ENCODE assay signal across 10 cellular contexts in genomic region chrX:41350150-41350975, GRCh38. TPM values are rescaled to one million over a fixed set of nuclear protein-coding genes. Genes with fewer than 3 reads are reported as not detected.
DNase-seq lines count a peak whose midpoint lies in the region; ATAC-seq, FAIRE-seq and TF ChIP-seq lines count a peak whose summit lies in the region.
"Had no signal": no experiment of that assay in that cellular context is flagged by ENCODE, and none has a peak within 500 bp of the region (broad histone marks: within the 10 kb centered on the region; RNA-seq: fewer than 3 reads in every experiment).

No MANE protein-coding gene starts in this region.

- peaks cover 14% of the 10 kb centered on the region for H3K27me3 Mint-ChIP-seq in GM23338 (ENCODE audit: insufficient read depth, low read depth, poor library complexity)

- H3K4me1 ChIP-seq in GM23338 (ENCODE audit: insufficient read depth) (peaks cover 7% of the 10 kb centered on the region; the same call in 1 of the 2 replicates), GM12878 (ENCODE audit: control insufficient read depth, insufficient read depth, low read length) (no peaks in the 10 kb centered on the region), mucosa of descending colon (ENCODE audit: low read depth) (no peaks in the 10 kb centered on the region)

- SMC1A ChIA-PET in GM12878 (lab: Charles Lee; ENCODE audit: uncharacterized antibody, unreplicated experiment) = no interaction called here

- RAD21 ChIA-PET in GM12878 (lab: Charles Lee; ENCODE audit: unreplicated experiment) = no interaction called here

- H3K4me3 Mint-ChIP-seq in GM23338 = no peak overlapping the region

- peaks cover 38% of the 10 kb centered on the region for H3K36me3 ChIP-seq in GM23338 (ENCODE audit: insufficient read depth)
- peaks cover 7 to 23% of the 10 kb centered on the region in 2 experiments for H3K36me3 ChIP-seq in GM12878 (ENCODE audit: control insufficient read depth in 2 of 2, insufficient read depth in 2 of 2, low read length in 1 of 2)
- no peaks in the 10 kb centered on the region for H3K36me3 ChIP-seq in mucosa of descending colon (ENCODE audit: low read depth)

- ATAC-seq in GM23338 = peak; percentile 23
- peak; percentile 44 for ATAC-seq in GM12878
- ATAC-seq in mucosa of descending colon = peak; percentile 28

- H3F3A ChIP-seq in GM23338 (replicated peaks; ENCODE audit: low read depth) = peaks cover 17% of the 10 kb centered on the region; the same call in 1 of the 2 replicates

- H3K79me2 ChIP-seq in GM23338 (replicated peaks; ENCODE audit: insufficient read depth) (0 out of 2 replicates have a peak, but pooled peaks cover 4% of the 10 kb centered on the region), GM12878 (ENCODE audit: control insufficient read depth, insufficient read depth, low read length) (no peaks in the 10 kb centered on the region)

- TF ChIP-seq EP300 in GM12878 (IDR thresholded peaks at IDR 0.05; ENCODE audit: borderline replicate concordance in 1 of 2, control insufficient read depth in 1 of 2, low read depth in 2 of 2, low read length in 2 of 2) = no peak

- no peak for TF ChIP-seq CTCF in GM23338 (conservative IDR thresholded peaks at IDR 0.05; ENCODE audit: low read depth in 2 of 2)
- TF ChIP-seq CTCF in GM12878 (IDR thresholded peaks at IDR 0.05 in 2 of 3, conservative IDR thresholded peaks at IDR 0.05 in 1 of 3; ENCODE audit: control insufficient read depth in 2 of 3, extremely low read depth in 1 of 3, insufficient read depth in 1 of 3, low read depth in 3 of 3, low read length in 3 of 3) = no peak
- TF ChIP-seq CTCF in mucosa of descending colon (IDR thresholded peaks at IDR 0.05) = no peak

- TF ChIP-seq POLR2A in GM12878 (IDR thresholded peaks at IDR 0.05; ENCODE audit: low read depth, low read length) = peak; percentile 74

- H3K27ac Mint-ChIP-seq in GM23338 = no peak overlapping the region

- DNase-seq in DMS53 (lab: John Stamatoyannopoulos, UW) = peak; percentile 55
- no peak for DNase-seq in DMS53 treated with DMSO at 0.1 percent for 48 hours (lab: John Stamatoyannopoulos, UW; ENCODE audit: unreplicated experiment)
- peak; percentile 5 for DNase-seq in GM23338 (ENCODE audit: low spot score)
- no peak for DNase-seq in GM12878 (ENCODE audit: low read depth, low spot score)
- DNase-seq in mucosa of descending colon = no peak
- no peak for DNase-seq in T-helper 9 cell
- DNase-seq in NCI-H446 treated with DMSO at 0.1 percent for 48 hours (lab: John Stamatoyannopoulos, UW) = no peak
- DNase-seq in HUDEP-2 (lab: John Stamatoyannopoulos, UW; ENCODE audit: unreplicated experiment in 76 of 76) = no peak
- DNase-seq: kidney, NCI-H1930 had no signal

- H2AFZ ChIP-seq in GM23338 (no peak overlapping the region), GM12878 (ENCODE audit: control insufficient read depth, low read depth, low read length) (no peak overlapping the region)

- H3K4me1 Mint-ChIP-seq in GM23338 = peaks cover 8% of the 10 kb centered on the region

- H4K20me1 ChIP-seq in GM23338 (replicated peaks; ENCODE audit: insufficient read depth) = 0 out of 2 replicates have a peak, but pooled peaks cover 2% of the 10 kb centered on the region
- H4K20me1 ChIP-seq in GM12878 (ENCODE audit: control insufficient read depth, insufficient read depth) = no peaks in the 10 kb centered on the region

- H3K9ac ChIP-seq in GM12878 (ENCODE audit: control insufficient read depth, insufficient read depth, low read length) = no peak overlapping the region

- H3K4me3 ChIP-seq in GM23338 = no peak overlapping the region
- no peak overlapping the region for H3K4me3 ChIP-seq in GM12878
- no peak overlapping the region for H3K4me3 ChIP-seq in mucosa of descending colon

- WGBS in GM12878 (ENCODE audit: insufficient coverage, insufficient replicate concordance, low lambda C conversion rate, missing lambda C conversion rate) = 80% methylated on average over 6 of the region's 6 CpGs

- no TSS peak for BruUV-seq in GM12878 (replicated peaks; lab: Mats Ljungman, UMichigan)

- in situ Hi-C loops in GM12878 (cut with MboI) = no loop called here

- H3K9me3 ChIP-seq in GM12878 (replicated peaks; ENCODE audit: control insufficient read depth, insufficient read depth, low read length) (no peaks in the 10 kb centered on the region), mucosa of descending colon (no peaks in the 10 kb centered on the region)

- H3K9me3 Mint-ChIP-seq in GM23338 = no peaks in the 10 kb centered on the region; the same call in 2 of the 3 replicates

- no peak for FAIRE-seq in GM12878 (lab: Jason Lieb, UNC)

- CTCF ChIA-PET in GM12878 (lab: Yijun Ruan, JAX) = no interaction called here

- H3K36me3 Mint-ChIP-seq in GM23338 (ENCODE audit: low read depth) = peaks cover 55% of the 10 kb centered on the region

- no peaks in the 10 kb centered on the region for H3K9me2 ChIP-seq in GM23338 (ENCODE audit: insufficient read depth)

- POLR2A ChIA-PET in GM12878 (lab: Charles Lee) = no interaction called here

- H3K27me3 ChIP-seq in GM23338 (ENCODE audit: insufficient read depth) = no peaks in the 10 kb centered on the region
- no peaks in the 10 kb centered on the region for H3K27me3 ChIP-seq in GM12878 (replicated peaks in 1 of 2; ENCODE audit: control insufficient read depth in 2 of 2, insufficient read depth in 2 of 2, low read length in 1 of 2)

- H3K27ac ChIP-seq in GM23338 (ENCODE audit: low read depth) (no peak overlapping the region), GM12878 (ENCODE audit: control insufficient read depth, insufficient read depth) (no peak overlapping the region)

- TF ChIP-seq RAD21 in GM12878 (IDR thresholded peaks at IDR 0.05; ENCODE audit: insufficient read depth, low read depth, low read length) = no peak

- intact Hi-C loops in GM12878 (cut with micrococcal nuclease; ENCODE audit: unreplicated experiment) (no loop called here), mucosa of descending colon (cut with DNase I, micrococcal nuclease) (no loop called here)

- no peak overlapping the region for H3K4me2 ChIP-seq in GM23338
- H3K4me2 ChIP-seq in GM12878 (ENCODE audit: control insufficient read depth, insufficient read depth) = no peak overlapping the region

TF ChIP-seq in GM23338, 12 proteins besides CTCF, POLR2A, EP300 and RAD21 (continues in another document):
- TF ChIP-seq STAT1 (IDR thresholded peaks at IDR 0.05; ENCODE audit: unreplicated experiment) = no peak
- TF ChIP-seq, protein P1, sequence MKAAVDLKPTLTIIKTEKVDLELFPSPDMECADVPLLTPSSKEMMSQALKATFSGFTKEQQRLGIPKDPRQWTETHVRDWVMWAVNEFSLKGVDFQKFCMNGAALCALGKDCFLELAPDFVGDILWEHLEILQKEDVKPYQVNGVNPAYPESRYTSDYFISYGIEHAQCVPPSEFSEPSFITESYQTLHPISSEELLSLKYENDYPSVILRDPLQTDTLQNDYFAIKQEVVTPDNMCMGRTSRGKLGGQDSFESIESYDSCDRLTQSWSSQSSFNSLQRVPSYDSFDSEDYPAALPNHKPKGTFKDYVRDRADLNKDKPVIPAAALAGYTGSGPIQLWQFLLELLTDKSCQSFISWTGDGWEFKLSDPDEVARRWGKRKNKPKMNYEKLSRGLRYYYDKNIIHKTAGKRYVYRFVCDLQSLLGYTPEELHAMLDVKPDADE (IDR thresholded peaks at IDR 0.05) = no peak

TF ChIP-seq in GM12878, 131 proteins besides CTCF, POLR2A, EP300 and RAD21 (continues in another document):
- no peak for TF ChIP-seq JUND (IDR thresholded peaks at IDR 0.05; ENCODE audit: low read depth, low read length)
- TF ChIP-seq, protein P2, sequence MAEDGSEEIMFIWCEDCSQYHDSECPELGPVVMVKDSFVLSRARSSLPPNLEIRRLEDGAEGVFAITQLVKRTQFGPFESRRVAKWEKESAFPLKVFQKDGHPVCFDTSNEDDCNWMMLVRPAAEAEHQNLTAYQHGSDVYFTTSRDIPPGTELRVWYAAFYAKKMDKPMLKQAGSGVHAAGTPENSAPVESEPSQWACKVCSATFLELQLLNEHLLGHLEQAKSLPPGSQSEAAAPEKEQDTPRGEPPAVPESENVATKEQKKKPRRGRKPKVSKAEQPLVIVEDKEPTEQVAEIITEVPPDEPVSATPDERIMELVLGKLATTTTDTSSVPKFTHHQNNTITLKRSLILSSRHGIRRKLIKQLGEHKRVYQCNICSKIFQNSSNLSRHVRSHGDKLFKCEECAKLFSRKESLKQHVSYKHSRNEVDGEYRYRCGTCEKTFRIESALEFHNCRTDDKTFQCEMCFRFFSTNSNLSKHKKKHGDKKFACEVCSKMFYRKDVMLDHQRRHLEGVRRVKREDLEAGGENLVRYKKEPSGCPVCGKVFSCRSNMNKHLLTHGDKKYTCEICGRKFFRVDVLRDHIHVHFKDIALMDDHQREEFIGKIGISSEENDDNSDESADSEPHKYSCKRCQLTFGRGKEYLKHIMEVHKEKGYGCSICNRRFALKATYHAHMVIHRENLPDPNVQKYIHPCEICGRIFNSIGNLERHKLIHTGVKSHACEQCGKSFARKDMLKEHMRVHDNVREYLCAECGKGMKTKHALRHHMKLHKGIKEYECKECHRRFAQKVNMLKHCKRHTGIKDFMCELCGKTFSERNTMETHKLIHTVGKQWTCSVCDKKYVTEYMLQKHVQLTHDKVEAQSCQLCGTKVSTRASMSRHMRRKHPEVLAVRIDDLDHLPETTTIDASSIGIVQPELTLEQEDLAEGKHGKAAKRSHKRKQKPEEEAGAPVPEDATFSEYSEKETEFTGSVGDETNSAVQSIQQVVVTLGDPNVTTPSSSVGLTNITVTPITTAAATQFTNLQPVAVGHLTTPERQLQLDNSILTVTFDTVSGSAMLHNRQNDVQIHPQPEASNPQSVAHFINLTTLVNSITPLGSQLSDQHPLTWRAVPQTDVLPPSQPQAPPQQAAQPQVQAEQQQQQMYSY (CRISPR knock-in tag; IDR thresholded peaks at IDR 0.05) = no peak

RNA-seq across cellular contexts. Expression of gene DDX3X, which starts 16.4 kb away (rescaled TPM):
- 239 and 272 TPM in 2 replicates for total RNA-seq in GM23338 (2014; rRNA removed; shearing (Covaris generic))
- polyA plus RNA-seq in GM23338 (2016; fragmentation: Nextera tagmentation; extraction: Ambion mirVana) (55.6 and 68.1 TPM in 2 replicates), GM12878 (2011; rRNA removed) (134 and 197 TPM in 2 replicates), GM12878 (2014; fragmentation: Illumina TruSeq; extraction: Trizol) (222 and 279 TPM in 2 replicates), GM12878 (2014; fragmentation: Nextera tagmentation; extraction: Ambion mirVana) (10 to 100 TPM; 52.0 to 56.7 TPM), GM12878 (2014; rRNA removed) (145 and 169 TPM in 2 replicates), GM12878 (2016; fragmentation: Nextera tagmentation; extraction: Ambion mirVana) (100 to 1,000 TPM; 203 to 204 TPM)
- total RNA-seq in GM12878 (2013; cell fraction: nucleolus; rRNA removed) = 411 TPM in 2 replicates
- total RNA-seq in GM12878 (2014; rRNA removed) (175 and 212 TPM in 2 replicates), GM12878 (2014; rRNA removed; fragmentation: Illumina TruSeq; extraction: Trizol) (141 and 142 TPM in 2 replicates), GM12878 (2021) (262 and 283 TPM in 2 replicates), mucosa of descending colon (100 to 1,000 TPM; 208 to 256 (median 250) TPM)
- polyA plus RNA-seq in GM12878 (2011; ENCODE audit: low read depth) = 120 TPM
- 54.9 and 55.7 TPM in 2 replicates for polyA plus RNA-seq in GM12878 (2011; cell fraction: cytosol; rRNA removed)
- 104 and 181 TPM in 2 replicates for polyA plus RNA-seq in GM12878 (2011; cell fraction: nucleus; rRNA removed)
- polyA plus RNA-seq in GM12878 (2012) = 133 and 148 TPM in 2 replicates
- 120 and 174 TPM in 2 replicates for polyA minus RNA-seq in GM12878 (2011; rRNA and poly(A)+ RNA removed)
- 66.7 and 118 TPM in 2 replicates for polyA minus RNA-seq in GM12878 (2011; cell fraction: cytosol; rRNA and poly(A)+ RNA removed)
- 127 and 235 TPM in 2 replicates for polyA minus RNA-seq in GM12878 (2011; cell fraction: nucleus; rRNA and poly(A)+ RNA removed)

Comparison
In these comparisons a context has a peak if more than half of its experiments do, and no peak if none do; other contexts are left out.
1. DNase-seq: peak in DMS53 (single experiment) and GM23338 (single experiment); none in DMS53 treated with DMSO at 0.1 percent for 48 hours (single experiment), GM12878 (single experiment), mucosa of descending colon (0 of 3), T-helper 9 cell (single experiment), NCI-H446 treated with DMSO at 0.1 percent for 48 hours (single experiment) and HUDEP-2 (0 of 76).
2. Peak in every context shown above with its lines, with median percentiles within 50 percentile points of each other: ATAC-seq.